Comparison of ENCODE assay signal across 8 cellular contexts in genomic region chr3:149224736-149225594, GRCh38. TPM values are rescaled to one million over a fixed set of nuclear protein-coding genes. Genes with fewer than 3 reads are reported as not detected.
A peak's percentile ranks its signal among the peaks of the same experiment; 100 is the strongest.
DNase-seq lines count a peak whose midpoint lies in the region; ATAC-seq and TF ChIP-seq lines count a peak whose summit lies in the region.

No MANE protein-coding gene starts in this region.

- intact Hi-C loops in OCI-LY7 (cut with micrococcal nuclease; ENCODE audit: unreplicated experiment) (no loop called here), body of pancreas (cut with DNase I) (no loop called here), stomach (cut with DNase I; ENCODE audit: low total_unique reads) (no loop called here)

- TF ChIP-seq CTCF in OCI-LY7 (conservative IDR thresholded peaks at IDR 0.05; ENCODE audit: low read length) (no peak), body of pancreas (IDR thresholded peaks at IDR 0.05) (peak in 1 of 7 experiments; percentile 16), stomach (IDR thresholded peaks at IDR 0.05) (no peak)

- no peak overlapping the region for H3K4me3 ChIP-seq in OCI-LY7 (ENCODE audit: low read depth, low read length, poor library complexity, severe bottlenecking)
- no peak overlapping the region for H3K4me3 ChIP-seq in body of pancreas
- H3K4me3 ChIP-seq in stomach: peak overlapping the region; percentile 18 to 34 (median 32)

- POLR2A ChIA-PET in OCI-LY7 (lab: Charles Lee): interaction anchor here (0.6 to 1.3 kb wide), 7 partner anchors 12 to 219 kb away, joined by 3 to 5 read pairs (median 4); no protein-coding TSS in a partner anchor

- H3K27ac ChIP-seq in OCI-LY7 (ENCODE audit: low read depth, low read length, poor library complexity, severe bottlenecking): no peak overlapping the region
- H3K27ac ChIP-seq in body of pancreas: peak overlapping the region; percentile 27 to 78 (median 64)
- H3K27ac ChIP-seq in stomach: peak overlapping the region in 4 of 5 donors; percentile 55 to 82 (median 69)

- no peaks in the 10 kb centered on the region for H3K9me3 ChIP-seq in OCI-LY7 (ENCODE audit: low read length)
- no peaks in the 10 kb centered on the region for H3K9me3 ChIP-seq in body of pancreas
- no peaks in the 10 kb centered on the region for H3K9me3 ChIP-seq in stomach

- TF ChIP-seq EP300 in stomach (IDR thresholded peaks at IDR 0.05): no peak

- H4K20me1 ChIP-seq in OCI-LY7 (ENCODE audit: insufficient read depth, low read length): no peaks in the 10 kb centered on the region

- peak overlapping the region; percentile 64 for H2AFZ ChIP-seq in OCI-LY7 (ENCODE audit: low read length)

- CTCF ChIA-PET in OCI-LY7 (lab: Charles Lee; ENCODE audit: unreplicated experiment): no interaction called here

- TF ChIP-seq POLR2A in GM18505 (IDR thresholded peaks at IDR 0.05; ENCODE audit: borderline replicate concordance, extremely low read depth, insufficient read depth, insufficient read length): no peak
- peak in 2 of 3 donors; percentile 25 to 39 for TF ChIP-seq POLR2A in body of pancreas (IDR thresholded peaks at IDR 0.05)
- no peak for TF ChIP-seq POLR2A in stomach (IDR thresholded peaks at IDR 0.05)

- H3K79me2 ChIP-seq in OCI-LY7 (ENCODE audit: insufficient read depth, low read depth, low read length): no peaks in the 10 kb centered on the region

- no peaks in the 10 kb centered on the region for H3K9me2 ChIP-seq in OCI-LY7 (ENCODE audit: insufficient read depth, low read length)

- ATAC-seq in GM18505 (IDR thresholded peaks at IDR 0.05; ENCODE audit: unreplicated experiment) (peak; percentile 95), HG02943 (IDR thresholded peaks at IDR 0.05; ENCODE audit: low read depth, unreplicated experiment) (peak; percentile 92), body of pancreas (peak; percentile 96)

- DNase-seq in A172 (ENCODE audit: low spot score) (peak; percentile 77), OCI-LY7 (ENCODE audit: low spot score) (no peak), body of pancreas (peak in 3 of 4 donors; percentile 10 to 52 (median 29)), left kidney (ENCODE audit: low read depth, low spot score) (peak; percentile 24), stomach (no peak), GM19240 (ENCODE audit: insufficient read length, low spot score) (no peak)

- peak overlapping the region; percentile 30 for H3K4me2 ChIP-seq in OCI-LY7 (ENCODE audit: low read length)

- H3K4me1 ChIP-seq in OCI-LY7 (ENCODE audit: insufficient read depth, low read length, poor library complexity, severe bottlenecking): peaks cover 5% of the 10 kb centered on the region
- peaks cover 22% of the 10 kb centered on the region for H3K4me1 ChIP-seq in body of pancreas
- H3K4me1 ChIP-seq in stomach: peaks cover 0 to 19% (median 7%) of the 10 kb centered on the region in 4 donors

- WGBS in body of pancreas, 2 donors: 6 to 7% methylated on average over 9 of the region's 9 CpGs
- WGBS in stomach, 5 donors: 6 to 11% (median 7%) methylated on average over 9 of the region's 9 CpGs

- BruUV-seq in OCI-LY7 (replicated peaks; lab: Mats Ljungman, UMichigan): no TSS peak

- H3K27me3 ChIP-seq in body of pancreas: no peaks in the 10 kb centered on the region
- no peaks in the 10 kb centered on the region for H3K27me3 ChIP-seq in stomach

- H3K36me3 ChIP-seq in OCI-LY7 (ENCODE audit: insufficient read depth, low read length): no peaks in the 10 kb centered on the region
- H3K36me3 ChIP-seq in body of pancreas (replicated peaks in 1 of 2; ENCODE audit: insufficient read depth in 1 of 2, low read depth in 2 of 2): no peaks in the 10 kb centered on the region
- H3K36me3 ChIP-seq in stomach: no peaks in the 10 kb centered on the region

RNA-seq across cellular contexts. Expression of gene CP, which starts 3.3 kb away (rescaled TPM):
- total RNA-seq in A172 (2014; rRNA removed; shearing (Covaris generic)): not detected in 2 replicates
- not detected in 2 replicates for total RNA-seq in OCI-LY7 (2014; rRNA removed; shearing (Covaris generic))
- total RNA-seq in OCI-LY7 (2022): not detected in 2 replicates
- 10 to 100 TPM in 1 of 2 donors, 1 to 10 TPM in 1; 5.7 to 11.5 TPM for total RNA-seq in body of pancreas
- total RNA-seq in stomach: 1 to 10 TPM in 2 of 5 donors, under 1 TPM in 1, not detected in 2; 0.73 to 7.5 (median 2.8) TPM
- polyA plus RNA-seq in stomach: 10 to 100 TPM in 2 of 3 donors, under 1 TPM in 1; 0.46 to 15.4 (median 10.1) TPM

Comparison
In these comparisons a context has a peak if more than half of its experiments do, and no peak if none do; other contexts are left out.
1. DNase-seq: peak in A172 (single experiment), body of pancreas (3 of 4) and left kidney (single experiment); none in OCI-LY7 (single experiment), stomach (single experiment) and GM19240 (single experiment).
2. POLR2A ChIP-seq: peak in body of pancreas (2 of 3); none in GM18505 (single experiment) and stomach (0 of 4).
3. H3K4me3 ChIP-seq: peak in stomach (4 of 4); none in OCI-LY7 (single experiment) and body of pancreas (0 of 2).
4. Peak in every context shown above with its lines, with median percentiles within 50 percentile points of each other: ATAC-seq.